In genomic region chr1:43367026-43367903, GRCh38 we compare ENCODE assay signal across 8 cellular contexts. TPM values are rescaled to one million over a fixed set of nuclear protein-coding genes. Genes with fewer than 3 reads are reported as not detected.
DNase-seq lines count a peak whose midpoint lies in the region; ATAC-seq lines count a peak whose summit lies in the region.

No MANE protein-coding gene starts in this region.

- peak in 2 of 3 donors; percentile 32 to 48 for DNase-seq in CD4-positive, CD25-positive, alpha-beta regulatory T cell
- DNase-seq in HK-2 (ENCODE audit: unreplicated experiment) (peak; percentile 30), DMS153 (lab: John Stamatoyannopoulos, UW) (no peak)

- peak overlapping the region; percentile 80 for H3K27ac ChIP-seq in CD4-positive, CD25-positive, alpha-beta regulatory T cell (ENCODE audit: insufficient read depth, low read length, poor library complexity, severe bottlenecking)
- H3K27ac ChIP-seq in ectodermal cell (ENCODE audit: insufficient read depth, low read depth, low read length, poor library complexity, severe bottlenecking) (no peak overlapping the region), temporal lobe (ENCODE audit: low read depth, low read length) (peak overlapping the region; percentile 92)

- H3K36me3 Mint-ChIP-seq in CD4-positive, CD25-positive, alpha-beta regulatory T cell = peaks cover 20% of the 10 kb centered on the region

- H3K27me3 Mint-ChIP-seq in CD4-positive, CD25-positive, alpha-beta regulatory T cell = no peaks in the 10 kb centered on the region

- 6% methylated on average over 48 of the region's 48 CpGs for WGBS in ectodermal cell, 2 experiments

- peak; percentile 25 to 26 for ATAC-seq in CD4-positive, CD25-positive, alpha-beta regulatory T cell (ENCODE audit: low read depth in 2 of 2)
- peak; percentile 34 for ATAC-seq in GM19467 (IDR thresholded peaks at IDR 0.05; ENCODE audit: unreplicated experiment)
- peak; percentile 55 to 59 for ATAC-seq in activated CD4-positive, CD25-positive, alpha-beta regulatory T cell treated with anti-CD3 and anti-CD28 coated beads, Interleukin-2, amount 50 U/mL, for 24 hours

- H3K9me3 Mint-ChIP-seq in CD4-positive, CD25-positive, alpha-beta regulatory T cell = no peaks in the 10 kb centered on the region

- H3K27ac Mint-ChIP-seq in CD4-positive, CD25-positive, alpha-beta regulatory T cell = peak overlapping the region; percentile 60 to 96 (median 69)

- peaks cover 14 to 54% (median 25%) of the 10 kb centered on the region in 4 donors for H3K4me1 Mint-ChIP-seq in CD4-positive, CD25-positive, alpha-beta regulatory T cell

- H3K9me3 ChIP-seq in CD4-positive, CD25-positive, alpha-beta regulatory T cell (ENCODE audit: control insufficient read depth in 2 of 2, low read length in 2 of 2) = no peaks in the 10 kb centered on the region
- H3K9me3 ChIP-seq in ectodermal cell (ENCODE audit: control insufficient read depth, low read length) (no peaks in the 10 kb centered on the region), mononuclear cell (ENCODE audit: low read depth, low read length) (no peaks in the 10 kb centered on the region)

- no peaks in the 10 kb centered on the region for H3K27me3 ChIP-seq in CD4-positive, CD25-positive, alpha-beta regulatory T cell (ENCODE audit: control insufficient read depth, insufficient read depth, low read length)
- H3K27me3 ChIP-seq in ectodermal cell (ENCODE audit: control insufficient read depth, insufficient read depth, low read length, poor library complexity, severe bottlenecking) (no peaks in the 10 kb centered on the region), mononuclear cell (ENCODE audit: insufficient read depth, low read length) (no peaks in the 10 kb centered on the region)

- peak overlapping the region; percentile 88 to 94 (median 92) for H3K4me3 Mint-ChIP-seq in CD4-positive, CD25-positive, alpha-beta regulatory T cell

- H3K4me3 ChIP-seq in CD4-positive, CD25-positive, alpha-beta regulatory T cell (ENCODE audit: low read depth, low read length) = peak overlapping the region; percentile 43
- H3K4me3 ChIP-seq in ectodermal cell (ENCODE audit: insufficient read depth, low read depth, low read length) (peak overlapping the region; percentile 68), mononuclear cell (ENCODE audit: low read length) (peak overlapping the region; percentile 75)

- H3K4me1 ChIP-seq in CD4-positive, CD25-positive, alpha-beta regulatory T cell (ENCODE audit: control insufficient read depth, insufficient read depth, low read length, poor library complexity, severe bottlenecking) = peaks cover 28% of the 10 kb centered on the region
- H3K4me1 ChIP-seq in ectodermal cell (ENCODE audit: control insufficient read depth, insufficient read depth, low read length) = peaks cover 19% of the 10 kb centered on the region
- H3K4me1 ChIP-seq in mononuclear cell (ENCODE audit: insufficient read depth, low read length) = peaks cover 38% of the 10 kb centered on the region

- H3K36me3 ChIP-seq in CD4-positive, CD25-positive, alpha-beta regulatory T cell (ENCODE audit: control insufficient read depth, insufficient read depth, low read length) = peaks cover 32% of the 10 kb centered on the region
- H3K36me3 ChIP-seq in ectodermal cell (ENCODE audit: control insufficient read depth, insufficient read depth, low read length) = peaks cover 1% of the 10 kb centered on the region

RNA-seq across cellular contexts. Expression of gene ELOVL1, which starts 0.5 kb away (rescaled TPM):
- total RNA-seq in CD4-positive, CD25-positive, alpha-beta regulatory T cell = 37.1 TPM
- polyA plus RNA-seq in CD4-positive, CD25-positive, alpha-beta regulatory T cell = 100 to 1,000 TPM in 1 of 4 donors, 10 to 100 TPM in 3; 74.5 to 114 (median 77.7) TPM
- 25.2 TPM for polyA plus RNA-seq in ectodermal cell (2013, experiment 1 of 4)
- polyA plus RNA-seq in ectodermal cell (2013, experiment 2 of 4) = 23.1 TPM
- 19.4 TPM for polyA plus RNA-seq in ectodermal cell (2013, experiment 3 of 4)
- polyA plus RNA-seq in ectodermal cell (2013, experiment 4 of 4) = 22.8 TPM
- total RNA-seq in mononuclear cell = 18.4 TPM
- total RNA-seq in temporal lobe = 5.7 TPM

RNA-seq across cellular contexts. Expression of gene CDC20, which starts 8.5 kb away (rescaled TPM):
- total RNA-seq in CD4-positive, CD25-positive, alpha-beta regulatory T cell = 1.2 TPM
- polyA plus RNA-seq in CD4-positive, CD25-positive, alpha-beta regulatory T cell = 1 to 10 TPM; 4.2 to 7.5 (median 5.8) TPM
- polyA plus RNA-seq in ectodermal cell (2013, experiment 1 of 4) = 137 TPM
- 119 TPM for polyA plus RNA-seq in ectodermal cell (2013, experiment 2 of 4)
- polyA plus RNA-seq in ectodermal cell (2013, experiment 3 of 4) = 133 TPM
- polyA plus RNA-seq in ectodermal cell (2013, experiment 4 of 4) = 143 TPM
- total RNA-seq in mononuclear cell (0.52 TPM), temporal lobe (2.7 TPM)

RNA-seq across cellular contexts. Expression of gene MED8, which starts 22.3 kb away (rescaled TPM):
- 18.4 TPM for total RNA-seq in CD4-positive, CD25-positive, alpha-beta regulatory T cell
- 10 to 100 TPM; 41.8 to 51.3 (median 48.4) TPM for polyA plus RNA-seq in CD4-positive, CD25-positive, alpha-beta regulatory T cell
- 24.8 TPM for polyA plus RNA-seq in ectodermal cell (2013, experiment 1 of 4)
- polyA plus RNA-seq in ectodermal cell (2013, experiment 2 of 4) = 22.7 TPM
- polyA plus RNA-seq in ectodermal cell (2013, experiment 3 of 4) = 18.6 TPM
- polyA plus RNA-seq in ectodermal cell (2013, experiment 4 of 4) = 18.9 TPM
- total RNA-seq in mononuclear cell (21.6 TPM), temporal lobe (13.0 TPM)

RNA-seq across cellular contexts. Expression of gene SZT2, which starts 22.4 kb away (rescaled TPM):
- 107 TPM for total RNA-seq in CD4-positive, CD25-positive, alpha-beta regulatory T cell
- 1 to 10 TPM; 1.5 to 4.6 (median 3.5) TPM for polyA plus RNA-seq in CD4-positive, CD25-positive, alpha-beta regulatory T cell
- polyA plus RNA-seq in ectodermal cell (2013, experiment 1 of 4) = 11.3 TPM
- polyA plus RNA-seq in ectodermal cell (2013, experiment 2 of 4) = 17.0 TPM
- 12.8 TPM for polyA plus RNA-seq in ectodermal cell (2013, experiment 3 of 4)
- polyA plus RNA-seq in ectodermal cell (2013, experiment 4 of 4) = 13.7 TPM
- total RNA-seq in mononuclear cell (26.9 TPM), temporal lobe (16.7 TPM)

RNA-seq across cellular contexts. Expression of gene MPL, which starts 29.6 kb away (rescaled TPM):
- total RNA-seq in CD4-positive, CD25-positive, alpha-beta regulatory T cell = 2.2 TPM
- polyA plus RNA-seq in CD4-positive, CD25-positive, alpha-beta regulatory T cell = not detected
- not detected for polyA plus RNA-seq in ectodermal cell (2013, experiment 1 of 4)
- polyA plus RNA-seq in ectodermal cell (2013, experiment 2 of 4) = 0.43 TPM
- 0.27 TPM for polyA plus RNA-seq in ectodermal cell (2013, experiment 3 of 4)
- 0.57 TPM for polyA plus RNA-seq in ectodermal cell (2013, experiment 4 of 4)
- total RNA-seq in mononuclear cell (2.3 TPM), temporal lobe (not detected)
